29 cellular contexts compared by ENCODE assay signal in the genomic region with DNA sequence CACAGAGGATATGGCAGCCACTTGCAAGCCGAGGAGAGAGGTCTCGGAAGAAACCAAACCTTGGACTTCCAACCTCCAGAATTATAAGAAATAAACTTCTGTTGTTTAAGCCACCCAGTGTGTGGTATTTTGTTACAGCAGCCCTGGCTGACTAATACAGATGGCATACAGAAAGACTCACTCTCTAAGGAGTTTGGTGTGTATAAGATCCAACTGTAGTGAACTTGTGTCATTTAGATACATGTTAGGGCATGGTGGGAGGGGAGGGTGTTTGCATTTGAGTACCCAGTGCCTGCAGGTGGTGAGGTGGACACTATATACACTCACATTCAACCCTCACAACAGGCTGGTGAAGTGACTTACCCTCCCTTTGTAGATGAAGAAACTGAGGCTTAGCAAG.
"Had no signal": no experiment of that assay in that cellular context is flagged by ENCODE, and none has a peak within 500 bp of the region (broad histone marks: within the 10 kb centered on the region; RNA-seq: fewer than 3 reads in every experiment).

No MANE protein-coding gene starts in this region.

- H3K27ac ChIP-seq: ovary, parathyroid adenoma, psoas muscle, skin epidermis, spleen, suprapubic skin, testis, tibial artery, transverse colon, upper lobe of right lung, uterus had no signal

- H3K4me3 ChIP-seq: ovary, psoas muscle, skin epidermis, smooth muscle cell, spleen, suprapubic skin, testis, tibial artery, transverse colon, upper lobe of right lung, uterus had no signal

- H3K36me3 ChIP-seq: ovary, spleen, suprapubic skin, tibial artery, transverse colon, upper lobe of right lung, uterus had no signal

- ATAC-seq: naive thymus-derived CD8-positive, alpha-beta T cell; natural killer cell treated with Interleukin-12 subunit alpha and Interleukin-12 subunit beta and Interleukin-15 and Interleukin-18, amount 100 ng/mL, for 72 hours; psoas muscle; right cardiac atrium; sciatic nerve; stimulated activated memory B cell treated with anti-CD40 and anti-IgM and Interleukin-4, amounts not matched to agents 10 μg/mL and 1 μg/mL and 100 μg/mL, for 72 hours; stimulated activated naive CD8-positive, alpha-beta T cell treated with anti-CD3 and anti-CD28 coated beads, Interleukin-15, amount 100 ng/mL, for 72 hours; stimulated activated naive CD8-positive, alpha-beta T cell treated with anti-CD3 and anti-CD28 coated beads, Interleukin-15, Interleukin-2, amounts not matched to agents 100 U/mL and 50 U/mL, for 24 hours; upper lobe of right lung had no signal

- H3K27me3 ChIP-seq: ovary, spleen, suprapubic skin, testis, tibial artery, transverse colon, upper lobe of right lung, uterus had no signal

- DNase-seq: naive thymus-derived CD8-positive, alpha-beta T cell; nephron progenitor cell; occipital lobe; ovary; posterior cingulate gyrus; psoas muscle; right cardiac atrium; spleen; stimulated activated CD4-positive, alpha-beta T cell treated with anti-CD3 and anti-CD28 coated beads, Interleukin-12 subunit alpha, Interleukin-12 subunit beta, amount 100 ng/mL, for 4 hours; stimulated activated CD4-positive, alpha-beta T cell treated with anti-CD3 and anti-CD28 coated beads, Interleukin-1b, Interleukin-23, amount 100 ng/mL, for 48 hours; stimulated activated CD4-positive, alpha-beta T cell treated with anti-CD3 and anti-CD28 coated beads, Interleukin-4, amount 100 ng/mL, for 1 hour; stimulated activated CD4-positive, alpha-beta T cell treated with anti-CD3 and anti-CD28 coated beads, Interleukin-4, amount 100 ng/mL, for 4 hours; stimulated activated CD8-positive, alpha-beta memory T cell treated with anti-CD3 and anti-CD28 coated beads, Interleukin-4, amount 100 ng/mL, for 48 hours; stimulated activated naive CD4-positive, alpha-beta T cell; stimulated activated naive CD8-positive, alpha-beta T cell treated with anti-CD3 and anti-CD28 coated beads, Interleukin-15, amount 100 ng/mL, for 72 hours; stimulated activated naive CD8-positive, alpha-beta T cell treated with anti-CD3 and anti-CD28 coated beads, Interleukin-15, Interleukin-2, amounts not matched to agents 100 U/mL and 50 U/mL, for 24 hours; substantia nigra; testis; tibial artery; transverse colon; upper lobe of right lung; uterus had no signal

- H3K4me1 ChIP-seq: parathyroid adenoma, psoas muscle, spleen, suprapubic skin, testis, tibial artery, transverse colon, upper lobe of right lung, uterus had no signal

- H3K4me2 ChIP-seq: smooth muscle cell had no signal

- H3K79me2 ChIP-seq: parathyroid adenoma had no signal

- H3K9ac ChIP-seq: parathyroid adenoma had no signal

- H3K9me3 ChIP-seq: ovary, psoas muscle, testis, tibial artery, upper lobe of right lung, uterus had no signal

- H2AFZ ChIP-seq: parathyroid adenoma had no signal
